ENCODE assay signal across 1 cellular context in the genomic region with DNA sequence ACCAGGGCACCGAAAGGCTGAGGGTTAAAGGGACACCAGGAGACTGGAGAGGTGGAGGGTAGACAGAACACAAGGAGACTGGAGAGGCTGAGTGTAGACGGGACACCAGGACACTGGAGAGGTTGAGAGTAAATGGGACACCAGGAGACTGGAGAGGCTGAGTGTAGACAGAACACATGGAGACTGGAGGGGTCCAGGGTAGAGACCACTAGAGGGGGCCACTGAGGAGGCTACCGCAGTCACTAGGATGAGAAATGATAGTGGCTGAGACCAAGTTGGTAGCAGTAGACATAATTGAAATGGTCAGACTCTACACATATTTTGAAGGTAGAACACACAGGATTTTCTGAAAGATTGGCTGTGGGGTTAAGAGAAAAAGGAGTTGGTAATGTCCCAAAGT.
TF ChIP-seq lines count a peak whose summit lies in the region.

No MANE protein-coding gene starts in this region.

TF ChIP-seq in H1, 55 proteins besides CTCF, POLR2A, EP300 and RAD21:
- TF ChIP-seq NANOG (IDR thresholded peaks at IDR 0.05; ENCODE audit: insufficient read depth, low read depth, low read length, poor library complexity, severe bottlenecking) = no peak
- no peak for TF ChIP-seq RNF2 (IDR thresholded peaks at IDR 0.05; ENCODE audit: borderline replicate concordance, low read depth, low read length, missing control alignments, poor library complexity, severe bottlenecking)
- TF ChIP-seq, protein P1, sequence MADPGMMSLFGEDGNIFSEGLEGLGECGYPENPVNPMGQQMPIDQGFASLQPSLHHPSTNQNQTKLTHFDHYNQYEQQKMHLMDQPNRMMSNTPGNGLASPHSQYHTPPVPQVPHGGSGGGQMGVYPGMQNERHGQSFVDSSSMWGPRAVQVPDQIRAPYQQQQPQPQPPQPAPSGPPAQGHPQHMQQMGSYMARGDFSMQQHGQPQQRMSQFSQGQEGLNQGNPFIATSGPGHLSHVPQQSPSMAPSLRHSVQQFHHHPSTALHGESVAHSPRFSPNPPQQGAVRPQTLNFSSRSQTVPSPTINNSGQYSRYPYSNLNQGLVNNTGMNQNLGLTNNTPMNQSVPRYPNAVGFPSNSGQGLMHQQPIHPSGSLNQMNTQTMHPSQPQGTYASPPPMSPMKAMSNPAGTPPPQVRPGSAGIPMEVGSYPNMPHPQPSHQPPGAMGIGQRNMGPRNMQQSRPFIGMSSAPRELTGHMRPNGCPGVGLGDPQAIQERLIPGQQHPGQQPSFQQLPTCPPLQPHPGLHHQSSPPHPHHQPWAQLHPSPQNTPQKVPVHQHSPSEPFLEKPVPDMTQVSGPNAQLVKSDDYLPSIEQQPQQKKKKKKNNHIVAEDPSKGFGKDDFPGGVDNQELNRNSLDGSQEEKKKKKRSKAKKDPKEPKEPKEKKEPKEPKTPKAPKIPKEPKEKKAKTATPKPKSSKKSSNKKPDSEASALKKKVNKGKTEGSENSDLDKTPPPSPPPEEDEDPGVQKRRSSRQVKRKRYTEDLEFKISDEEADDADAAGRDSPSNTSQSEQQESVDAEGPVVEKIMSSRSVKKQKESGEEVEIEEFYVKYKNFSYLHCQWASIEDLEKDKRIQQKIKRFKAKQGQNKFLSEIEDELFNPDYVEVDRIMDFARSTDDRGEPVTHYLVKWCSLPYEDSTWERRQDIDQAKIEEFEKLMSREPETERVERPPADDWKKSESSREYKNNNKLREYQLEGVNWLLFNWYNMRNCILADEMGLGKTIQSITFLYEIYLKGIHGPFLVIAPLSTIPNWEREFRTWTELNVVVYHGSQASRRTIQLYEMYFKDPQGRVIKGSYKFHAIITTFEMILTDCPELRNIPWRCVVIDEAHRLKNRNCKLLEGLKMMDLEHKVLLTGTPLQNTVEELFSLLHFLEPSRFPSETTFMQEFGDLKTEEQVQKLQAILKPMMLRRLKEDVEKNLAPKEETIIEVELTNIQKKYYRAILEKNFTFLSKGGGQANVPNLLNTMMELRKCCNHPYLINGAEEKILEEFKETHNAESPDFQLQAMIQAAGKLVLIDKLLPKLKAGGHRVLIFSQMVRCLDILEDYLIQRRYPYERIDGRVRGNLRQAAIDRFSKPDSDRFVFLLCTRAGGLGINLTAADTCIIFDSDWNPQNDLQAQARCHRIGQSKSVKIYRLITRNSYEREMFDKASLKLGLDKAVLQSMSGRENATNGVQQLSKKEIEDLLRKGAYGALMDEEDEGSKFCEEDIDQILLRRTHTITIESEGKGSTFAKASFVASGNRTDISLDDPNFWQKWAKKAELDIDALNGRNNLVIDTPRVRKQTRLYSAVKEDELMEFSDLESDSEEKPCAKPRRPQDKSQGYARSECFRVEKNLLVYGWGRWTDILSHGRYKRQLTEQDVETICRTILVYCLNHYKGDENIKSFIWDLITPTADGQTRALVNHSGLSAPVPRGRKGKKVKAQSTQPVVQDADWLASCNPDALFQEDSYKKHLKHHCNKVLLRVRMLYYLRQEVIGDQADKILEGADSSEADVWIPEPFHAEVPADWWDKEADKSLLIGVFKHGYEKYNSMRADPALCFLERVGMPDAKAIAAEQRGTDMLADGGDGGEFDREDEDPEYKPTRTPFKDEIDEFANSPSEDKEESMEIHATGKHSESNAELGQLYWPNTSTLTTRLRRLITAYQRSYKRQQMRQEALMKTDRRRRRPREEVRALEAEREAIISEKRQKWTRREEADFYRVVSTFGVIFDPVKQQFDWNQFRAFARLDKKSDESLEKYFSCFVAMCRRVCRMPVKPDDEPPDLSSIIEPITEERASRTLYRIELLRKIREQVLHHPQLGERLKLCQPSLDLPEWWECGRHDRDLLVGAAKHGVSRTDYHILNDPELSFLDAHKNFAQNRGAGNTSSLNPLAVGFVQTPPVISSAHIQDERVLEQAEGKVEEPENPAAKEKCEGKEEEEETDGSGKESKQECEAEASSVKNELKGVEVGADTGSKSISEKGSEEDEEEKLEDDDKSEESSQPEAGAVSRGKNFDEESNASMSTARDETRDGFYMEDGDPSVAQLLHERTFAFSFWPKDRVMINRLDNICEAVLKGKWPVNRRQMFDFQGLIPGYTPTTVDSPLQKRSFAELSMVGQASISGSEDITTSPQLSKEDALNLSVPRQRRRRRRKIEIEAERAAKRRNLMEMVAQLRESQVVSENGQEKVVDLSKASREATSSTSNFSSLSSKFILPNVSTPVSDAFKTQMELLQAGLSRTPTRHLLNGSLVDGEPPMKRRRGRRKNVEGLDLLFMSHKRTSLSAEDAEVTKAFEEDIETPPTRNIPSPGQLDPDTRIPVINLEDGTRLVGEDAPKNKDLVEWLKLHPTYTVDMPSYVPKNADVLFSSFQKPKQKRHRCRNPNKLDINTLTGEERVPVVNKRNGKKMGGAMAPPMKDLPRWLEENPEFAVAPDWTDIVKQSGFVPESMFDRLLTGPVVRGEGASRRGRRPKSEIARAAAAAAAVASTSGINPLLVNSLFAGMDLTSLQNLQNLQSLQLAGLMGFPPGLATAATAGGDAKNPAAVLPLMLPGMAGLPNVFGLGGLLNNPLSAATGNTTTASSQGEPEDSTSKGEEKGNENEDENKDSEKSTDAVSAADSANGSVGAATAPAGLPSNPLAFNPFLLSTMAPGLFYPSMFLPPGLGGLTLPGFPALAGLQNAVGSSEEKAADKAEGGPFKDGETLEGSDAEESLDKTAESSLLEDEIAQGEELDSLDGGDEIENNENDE (IDR thresholded peaks at IDR 0.05; ENCODE audit: insufficient replicate concordance, low read length) = no peak
- TF ChIP-seq, protein P2, sequence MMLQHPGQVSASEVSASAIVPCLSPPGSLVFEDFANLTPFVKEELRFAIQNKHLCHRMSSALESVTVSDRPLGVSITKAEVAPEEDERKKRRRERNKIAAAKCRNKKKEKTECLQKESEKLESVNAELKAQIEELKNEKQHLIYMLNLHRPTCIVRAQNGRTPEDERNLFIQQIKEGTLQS (IDR thresholded peaks at IDR 0.05; ENCODE audit: insufficient read depth, low read depth, low read length) = no peak
- TF ChIP-seq TCF12 (IDR thresholded peaks at IDR 0.05; ENCODE audit: low read depth, low read length) = no peak
- no peak for TF ChIP-seq SIN3A (conservative IDR thresholded peaks at IDR 0.05 in 1 of 2, IDR thresholded peaks at IDR 0.05 in 1 of 2; ENCODE audit: low read depth in 1 of 2, low read length in 2 of 2)
